Comparison of ENCODE assay signal across 16 cellular contexts in genomic region chr7:155247479-155248365, GRCh38.
"Had no signal": no experiment of that assay in that cellular context is flagged by ENCODE, and none has a peak within 500 bp of the region (broad histone marks: within the 10 kb centered on the region; RNA-seq: fewer than 3 reads in every experiment).

No MANE protein-coding gene starts in this region.

- H3K4me3 ChIP-seq: thyroid gland, uterus had no signal

- H3K4me1 ChIP-seq: thyroid gland, uterus had no signal

- DNase-seq: activated CD4-positive, alpha-beta memory T cell treated with anti-CD3 and anti-CD28 coated beads, Interleukin-2, amount 10 ng/mL, durations not matched to agents 7 days and 5 days; activated CD4-positive, alpha-beta T cell treated with anti-CD3 and anti-CD28 coated beads for 4 hours; activated effector memory CD4-positive, alpha-beta T cell treated with Interleukin-2 at 50 U/mL for 16 hours; activated T-cell treated with anti-CD3 and anti-CD28 coated beads, Interleukin-2, amount 50 U/mL, for 24 hours; brain microvascular endothelial cell; endodermal cell; retina; stimulated activated CD4-positive, alpha-beta T cell treated with anti-CD3 and anti-CD28 coated beads, Interleukin-15, amount 100 ng/mL, for 24 hours; stimulated activated CD4-positive, alpha-beta T cell treated with anti-CD3 and anti-CD28 coated beads, Interleukin-4, amount 100 ng/mL, for 1 hour; T-helper 17 cell; thyroid gland; uterus had no signal

- H3K4me3 Mint-ChIP-seq: activated CD4-positive, alpha-beta memory T cell treated with anti-CD3 and anti-CD28 coated beads, Interleukin-2, amount 10 ng/mL, durations not matched to agents 7 days and 5 days; activated naive CD4-positive, alpha-beta T cell treated with anti-CD3 and anti-CD28 coated beads, Interleukin-2, amount 50 U/mL, for 24 hours; activated T-cell treated with anti-CD3 and anti-CD28 coated beads, Interleukin-2, amount 50 U/mL, for 24 hours; dendritic cell treated with granulocyte-macrophage colony-stimulating factor and Interleukin-4, amounts not matched to agents 40 ng/mL and 50 ng/mL, for 4 days; endodermal cell; T-helper 17 cell; WTC11 had no signal

- H3K27me3 ChIP-seq: neutrophil, thyroid gland, uterus had no signal

- H3K27me3 Mint-ChIP-seq: activated naive CD4-positive, alpha-beta T cell treated with anti-CD3 and anti-CD28 coated beads, Interleukin-2, amount 50 U/mL, for 24 hours had no signal

- H3K36me3 ChIP-seq: brain microvascular endothelial cell, neutrophil, thyroid gland, uterus had no signal

- ATAC-seq: T-helper 17 cell, WTC11 had no signal

- H3K9me3 ChIP-seq: neutrophil, thyroid gland, uterus had no signal

- H3K27ac Mint-ChIP-seq: activated CD4-positive, alpha-beta memory T cell treated with anti-CD3 and anti-CD28 coated beads, Interleukin-2, amount 10 ng/mL, durations not matched to agents 7 days and 5 days; activated naive CD4-positive, alpha-beta T cell treated with anti-CD3 and anti-CD28 coated beads, Interleukin-2, amount 50 U/mL, for 24 hours; activated T-cell treated with anti-CD3 and anti-CD28 coated beads, Interleukin-2, amount 50 U/mL, for 24 hours; dendritic cell treated with granulocyte-macrophage colony-stimulating factor and Interleukin-4, amounts not matched to agents 40 ng/mL and 50 ng/mL, for 4 days; endodermal cell; T-helper 17 cell; WTC11 had no signal

- H3K4me1 Mint-ChIP-seq: activated CD4-positive, alpha-beta memory T cell treated with anti-CD3 and anti-CD28 coated beads, Interleukin-2, amount 10 ng/mL, durations not matched to agents 7 days and 5 days; activated naive CD4-positive, alpha-beta T cell treated with anti-CD3 and anti-CD28 coated beads, Interleukin-2, amount 50 U/mL, for 24 hours; endodermal cell; WTC11 had no signal

- H3K27ac ChIP-seq: brain microvascular endothelial cell, neutrophil, thyroid gland, uterus had no signal

- H3K9me3 Mint-ChIP-seq: activated naive CD4-positive, alpha-beta T cell treated with anti-CD3 and anti-CD28 coated beads, Interleukin-2, amount 50 U/mL, for 24 hours; activated T-cell treated with anti-CD3 and anti-CD28 coated beads, Interleukin-2, amount 50 U/mL, for 24 hours; dendritic cell treated with granulocyte-macrophage colony-stimulating factor and Interleukin-4, amounts not matched to agents 40 ng/mL and 50 ng/mL, for 4 days had no signal
